21 cellular contexts compared by ENCODE assay signal in genomic region chr12:109087250-109087649, GRCh38. TPM values are rescaled to one million over a fixed set of nuclear protein-coding genes. Genes with fewer than 3 reads are reported as not detected.
A peak's percentile ranks its signal among the peaks of the same experiment; 100 is the strongest.
DNase-seq lines count a peak whose midpoint lies in the region; ATAC-seq and TF ChIP-seq lines count a peak whose summit lies in the region.
"Had no signal": no experiment of that assay in that cellular context is flagged by ENCODE, and none has a peak within 500 bp of the region (broad histone marks: within the 10 kb centered on the region; RNA-seq: fewer than 3 reads in every experiment).

No MANE protein-coding gene starts in this region.

- intact Hi-C loops in activated CD8-positive, alpha-beta T cell treated with anti-CD3 and anti-CD28 coated beads for 36 hours (cut with micrococcal nuclease), result no loop called here
- intact Hi-C loops in heart left ventricle (cut with DNase I) (loop anchor here in 2 of 10 donors (10.0 kb wide), 2 partner anchors 152 to 202 kb away; partner anchors contain the start of gene DAO (in 1 of the 2)), posterior cingulate gyrus (cut with DNase I) (no loop called here)

- no peak overlapping the region for H4K91ac ChIP-seq in trophoblast cell (ENCODE audit: low read depth, low read length)

- H3K4me3 ChIP-seq in heart left ventricle (no peak overlapping the region), trophoblast cell (ENCODE audit: low read depth, low read length) (peak overlapping the region; percentile 2)
- H3K4me3 ChIP-seq: lung, SJCRH30, vagina had no signal

- no peak overlapping the region for H3K4ac ChIP-seq in trophoblast cell (ENCODE audit: low read depth, low read length)

- H3K27ac Mint-ChIP-seq in activated CD8-positive, alpha-beta T cell treated with anti-CD3 and anti-CD28 coated beads for 36 hours, result peak overlapping the region; percentile 50
- H3K27ac Mint-ChIP-seq in activated CD8-positive, alpha-beta T cell treated with anti-CD3 and anti-CD28 coated beads, Interleukin-2, amount 10 ng/mL, durations not matched to agents 7 days and 5 days, result no peak overlapping the region

- H3K9me3 Mint-ChIP-seq in activated CD8-positive, alpha-beta T cell treated with anti-CD3 and anti-CD28 coated beads for 36 hours, result no peaks in the 10 kb centered on the region
- H3K9me3 Mint-ChIP-seq in activated CD8-positive, alpha-beta T cell treated with anti-CD3 and anti-CD28 coated beads, Interleukin-2, amount 10 ng/mL, durations not matched to agents 7 days and 5 days (ENCODE audit: insufficient read depth), result no peaks in the 10 kb centered on the region
- H3K9me3 Mint-ChIP-seq: central memory CD8-positive, alpha-beta T cell had no signal

- no peak overlapping the region for H4K8ac ChIP-seq in trophoblast cell (ENCODE audit: low read depth, low read length)

- H3K4me1 Mint-ChIP-seq in activated CD8-positive, alpha-beta T cell treated with anti-CD3 and anti-CD28 coated beads for 36 hours (ENCODE audit: low read depth), result peaks cover 23% of the 10 kb centered on the region
- H3K4me1 Mint-ChIP-seq in activated CD8-positive, alpha-beta T cell treated with anti-CD3 and anti-CD28 coated beads, Interleukin-2, amount 10 ng/mL, durations not matched to agents 7 days and 5 days (ENCODE audit: low read depth), result peaks cover 16% of the 10 kb centered on the region

- no peaks in the 10 kb centered on the region for H3K79me1 ChIP-seq in trophoblast cell (ENCODE audit: low read length)

- no peak overlapping the region for H3K23ac ChIP-seq in trophoblast cell (ENCODE audit: low read length)

- H3K9ac ChIP-seq in trophoblast cell (ENCODE audit: low read length), result no peak overlapping the region

- peaks cover 26% of the 10 kb centered on the region for H3K36me3 Mint-ChIP-seq in activated CD8-positive, alpha-beta T cell treated with anti-CD3 and anti-CD28 coated beads for 36 hours (ENCODE audit: low read depth)
- peaks cover 20% of the 10 kb centered on the region for H3K36me3 Mint-ChIP-seq in activated CD8-positive, alpha-beta T cell treated with anti-CD3 and anti-CD28 coated beads, Interleukin-2, amount 10 ng/mL, durations not matched to agents 7 days and 5 days (ENCODE audit: low read depth)

- H3K4me2 ChIP-seq in trophoblast cell (ENCODE audit: low read length), result no peak overlapping the region

- H3K9me3 ChIP-seq in heart left ventricle (no peaks in the 10 kb centered on the region), trophoblast cell (ENCODE audit: insufficient read depth, low read depth, low read length) (no peaks in the 10 kb centered on the region)
- H3K9me3 ChIP-seq: Caco-2, neutrophil, SJCRH30, vagina had no signal

- H3K79me2 ChIP-seq in trophoblast cell (ENCODE audit: control insufficient read depth, insufficient read depth, low read length, poor library complexity), result no peaks in the 10 kb centered on the region

- H2BK120ac ChIP-seq in trophoblast cell (ENCODE audit: insufficient read depth, low read length, poor library complexity), result no peak overlapping the region

- H3K4me1 ChIP-seq in heart left ventricle (peaks cover 0 to 12% (median 6%) of the 10 kb centered on the region in 12 donors), trophoblast cell (ENCODE audit: control insufficient read depth in 1 of 2, insufficient read depth in 2 of 2, low read length in 2 of 2) (no peaks in the 10 kb centered on the region)

- H2BK12ac ChIP-seq in trophoblast cell (ENCODE audit: low read length), result no peak overlapping the region

- no peak overlapping the region for H3K4me3 Mint-ChIP-seq in activated CD8-positive, alpha-beta T cell treated with anti-CD3 and anti-CD28 coated beads for 36 hours
- no peak overlapping the region for H3K4me3 Mint-ChIP-seq in activated CD8-positive, alpha-beta T cell treated with anti-CD3 and anti-CD28 coated beads, Interleukin-2, amount 10 ng/mL, durations not matched to agents 7 days and 5 days
- H3K4me3 Mint-ChIP-seq: central memory CD8-positive, alpha-beta T cell had no signal

- POLR2A ChIA-PET in activated CD8-positive, alpha-beta T cell treated with anti-CD3 and anti-CD28 coated beads for 36 hours (lab: Charles Lee), result interaction anchor here (0.9 kb wide), 1 partner anchor 14 kb away, joined by 3 read pairs; no protein-coding TSS in a partner anchor
- POLR2A ChIA-PET in activated CD8-positive, alpha-beta T cell treated with anti-CD3 and anti-CD28 coated beads, Interleukin-2, amount 10 ng/mL, durations not matched to agents 7 days and 5 days (lab: Charles Lee), result no interaction called here
- POLR2A ChIA-PET in RWPE1 (lab: Yijun Ruan, JAX; ENCODE audit: low non-redundant PET), result no interaction called here

- ATAC-seq in activated CD8-positive, alpha-beta T cell treated with anti-CD3 and anti-CD28 coated beads for 36 hours, result peak; percentile 61
- ATAC-seq in activated CD8-positive, alpha-beta T cell treated with anti-CD3 and anti-CD28 coated beads, Interleukin-2, amount 10 ng/mL, durations not matched to agents 7 days and 5 days, result no peak
- peak in 3 of 4 donors; percentile 47 to 54 (median 48) for ATAC-seq in heart left ventricle

- no peak overlapping the region for H2AK5ac ChIP-seq in trophoblast cell (ENCODE audit: low read length)

- DNase-seq in activated CD8-positive, alpha-beta T cell treated with anti-CD3 and anti-CD28 coated beads for 36 hours, result peak; percentile 27
- DNase-seq in activated CD8-positive, alpha-beta T cell treated with anti-CD3 and anti-CD28 coated beads, Interleukin-2, amount 10 ng/mL, durations not matched to agents 7 days and 5 days, result no peak
- DNase-seq in RWPE1 (ENCODE audit: low spot score) (no peak), heart left ventricle (no peak), trophoblast cell (no peak), GM19240 (ENCODE audit: insufficient read length, low spot score) (no peak), erythroblast (lab: John Stamatoyannopoulos, UW) (no peak), posterior cingulate gyrus (no peak)
- DNase-seq: activated CD4-positive, alpha-beta T cell treated with anti-CD3 and anti-CD28 coated beads for 48 hours; activated gamma-delta T cell treated with Interleukin-2 at 50 U/mL for 16 hours; amniotic stem cell; Caco-2; H7; NCI-H1417; NCI-H526; SJCRH30; T-helper 1 cell had no signal

- peak overlapping the region; percentile 48 for H3K27ac ChIP-seq in RWPE1
- H3K27ac ChIP-seq in heart left ventricle, result no peak overlapping the region
- H3K27ac ChIP-seq in trophoblast cell (ENCODE audit: low read depth, low read length), result no peak overlapping the region
- H3K27ac ChIP-seq: neutrophil, SJCRH30, vagina had no signal

- H3K27me3 ChIP-seq in heart left ventricle (no peaks in the 10 kb centered on the region), trophoblast cell (ENCODE audit: insufficient read depth, low read length) (no peaks in the 10 kb centered on the region)
- H3K27me3 ChIP-seq: neutrophil, SJCRH30, vagina had no signal

- H3K36me3 ChIP-seq in heart left ventricle (peaks cover 0 to 89% (median 76%) of the 10 kb centered on the region in 9 donors), trophoblast cell (ENCODE audit: control insufficient read depth in 1 of 2, insufficient read depth in 2 of 2, low read length in 2 of 2) (peaks cover 25 to 33% of the 10 kb centered on the region in 2 experiments)

- H4K12ac ChIP-seq in trophoblast cell (ENCODE audit: low read depth, low read length), result no peak overlapping the region

- H2BK5ac ChIP-seq in trophoblast cell (ENCODE audit: low read depth, low read length, poor library complexity), result no peak overlapping the region

- CTCF ChIA-PET in activated CD8-positive, alpha-beta T cell treated with anti-CD3 and anti-CD28 coated beads for 36 hours (lab: Charles Lee), result interaction anchor here (1.0 to 2.2 kb wide), 5 partner anchors 10 to 203 kb away, joined by 3 to 6 read pairs (median 4); partner anchors contain the start of gene USP30
- CTCF ChIA-PET in activated CD8-positive, alpha-beta T cell treated with anti-CD3 and anti-CD28 coated beads, Interleukin-2, amount 10 ng/mL, durations not matched to agents 7 days and 5 days (lab: Charles Lee), result interaction anchor here (0.6 to 2.0 kb wide), 4 partner anchors 10 to 32 kb away, joined by 3 to 10 read pairs (median 3); no protein-coding TSS in a partner anchor
- CTCF ChIA-PET in RWPE1 (lab: Yijun Ruan, JAX), result interaction anchor here (0.6 kb wide), 3 partner anchors 14 to 161 kb away, joined by 3 to 4 read pairs (median 3); no protein-coding TSS in a partner anchor

- 42 to 60% (median 43%) methylated on average over 5 of the region's 5 CpGs for WGBS in heart left ventricle, 4 donors
- no CpG with 5 or more reads among the region's 5 CpGs for WGBS in trophoblast cell (ENCODE audit: extremely low coverage, insufficient coverage, insufficient read length)

- H3K14ac ChIP-seq in trophoblast cell (ENCODE audit: low read length), result no peak overlapping the region

- no peak overlapping the region for H2AFZ ChIP-seq in trophoblast cell (ENCODE audit: insufficient read depth, low read length, poor library complexity)

- H3K18ac ChIP-seq in trophoblast cell (ENCODE audit: low read length), result no peak overlapping the region

- no peaks in the 10 kb centered on the region for H3K27me3 Mint-ChIP-seq in activated CD8-positive, alpha-beta T cell treated with anti-CD3 and anti-CD28 coated beads for 36 hours
- H3K27me3 Mint-ChIP-seq in activated CD8-positive, alpha-beta T cell treated with anti-CD3 and anti-CD28 coated beads, Interleukin-2, amount 10 ng/mL, durations not matched to agents 7 days and 5 days (ENCODE audit: low read depth), result no peaks in the 10 kb centered on the region
- H3K27me3 Mint-ChIP-seq: central memory CD8-positive, alpha-beta T cell had no signal

- no peak for TF ChIP-seq POLR2A in heart left ventricle (IDR thresholded peaks at IDR 0.05)
- TF ChIP-seq POLR2A in erythroblast (IDR thresholded peaks at IDR 0.05; ENCODE audit: low read length), result no peak

- TF ChIP-seq CTCF in activated CD8-positive, alpha-beta T cell treated with anti-CD3 and anti-CD28 coated beads for 36 hours (IDR thresholded peaks at IDR 0.05), result no peak
- TF ChIP-seq CTCF in RWPE1 (conservative IDR thresholded peaks at IDR 0.05; ENCODE audit: low read depth), result no peak
- no peak for TF ChIP-seq CTCF in heart left ventricle (IDR thresholded peaks at IDR 0.05)

RNA-seq across cellular contexts. Expression of gene ALKBH2, which starts 6.0 kb away (rescaled TPM):
- total RNA-seq in activated CD8-positive, alpha-beta T cell treated with anti-CD3 and anti-CD28 coated beads for 36 hours, result 10 to 100 TPM; 35.6 to 37.8 TPM
- 10 to 100 TPM; 10.8 to 15.3 TPM for total RNA-seq in activated CD8-positive, alpha-beta T cell treated with anti-CD3 and anti-CD28 coated beads, Interleukin-2, amount 10 ng/mL, durations not matched to agents 7 days and 5 days
- 1 to 10 TPM; 5.1 to 9.4 (median 7.1) TPM for total RNA-seq in heart left ventricle
- 10 to 100 TPM; 16.8 to 18.0 TPM for polyA plus RNA-seq in heart left ventricle
- 6.7 and 6.9 TPM in 2 replicates for polyA plus RNA-seq in trophoblast cell (2013)

RNA-seq across cellular contexts. Expression of gene UNG, which starts 10.1 kb away (rescaled TPM):
- 10 to 100 TPM; 86.4 to 93.3 TPM for total RNA-seq in activated CD8-positive, alpha-beta T cell treated with anti-CD3 and anti-CD28 coated beads for 36 hours
- total RNA-seq in activated CD8-positive, alpha-beta T cell treated with anti-CD3 and anti-CD28 coated beads, Interleukin-2, amount 10 ng/mL, durations not matched to agents 7 days and 5 days, result 10 to 100 TPM; 61.5 to 66.8 TPM
- 10 to 100 TPM; 20.9 to 37.8 (median 25.3) TPM for total RNA-seq in heart left ventricle
- 10 to 100 TPM; 14.5 to 27.8 TPM for polyA plus RNA-seq in heart left ventricle
- polyA plus RNA-seq in trophoblast cell (2013), result 20.2 and 21.3 TPM in 2 replicates

RNA-seq across cellular contexts. Expression of gene ACACB, which starts 29.1 kb away (rescaled TPM):
- total RNA-seq in activated CD8-positive, alpha-beta T cell treated with anti-CD3 and anti-CD28 coated beads for 36 hours, result 10 to 100 TPM in 1 of 2 experiments, 1 to 10 TPM in 1; 8.7 to 11.2 TPM
- 10 to 100 TPM; 11.9 to 14.8 TPM for total RNA-seq in activated CD8-positive, alpha-beta T cell treated with anti-CD3 and anti-CD28 coated beads, Interleukin-2, amount 10 ng/mL, durations not matched to agents 7 days and 5 days
- total RNA-seq in heart left ventricle, result 100 to 1,000 TPM in 6 of 9 donors, 10 to 100 TPM in 3; 77.3 to 176 (median 135) TPM
- polyA plus RNA-seq in heart left ventricle, result 100 to 1,000 TPM in 1 of 2 donors, 10 to 100 TPM in 1; 29.9 to 119 TPM
- polyA plus RNA-seq in trophoblast cell (2013), result 0.71 and 1.7 TPM in 2 replicates

RNA-seq across cellular contexts. Expression of gene USP30, which starts 34.9 kb away (rescaled TPM):
- 10 to 100 TPM in 1 of 2 experiments, 1 to 10 TPM in 1; 7.4 to 10.0 TPM for total RNA-seq in activated CD8-positive, alpha-beta T cell treated with anti-CD3 and anti-CD28 coated beads for 36 hours
- total RNA-seq in activated CD8-positive, alpha-beta T cell treated with anti-CD3 and anti-CD28 coated beads, Interleukin-2, amount 10 ng/mL, durations not matched to agents 7 days and 5 days, result 1 to 10 TPM; 5.9 to 8.8 TPM
- total RNA-seq in heart left ventricle, result 10 to 100 TPM in 8 of 9 donors, 1 to 10 TPM in 1; 9.8 to 29.9 (median 16.7) TPM
- 1 to 10 TPM; 7.1 to 7.2 TPM for polyA plus RNA-seq in heart left ventricle
- polyA plus RNA-seq in trophoblast cell (2013), result 11.0 and 12.1 TPM in 2 replicates

Comparison
In these comparisons a context has a peak if more than half of its experiments do, and no peak if none do; other contexts are left out.
1. RNA of gene ACACB, which starts 29.1 kb away (total RNA-seq): 77.3 to 176 TPM in heart left ventricle; 11.9 to 14.8 TPM in activated CD8-positive, alpha-beta T cell treated with anti-CD3 and anti-CD28 coated beads, Interleukin-2, amount 10 ng/mL, durations not matched to agents 7 days and 5 days and 8.7 to 11.2 TPM in activated CD8-positive, alpha-beta T cell treated with anti-CD3 and anti-CD28 coated beads for 36 hours; every median in the first group is over 4 times any median in the second.